In genomic region chr5:101253096-101253495, GRCh38 we compare ENCODE assay signal across 34 cellular contexts.
"Had no signal": no experiment of that assay in that cellular context is flagged by ENCODE, and none has a peak within 500 bp of the region (broad histone marks: within the 10 kb centered on the region; RNA-seq: fewer than 3 reads in every experiment).

No MANE protein-coding gene starts in this region.

- H3K4me3 ChIP-seq: MG63 had no signal

- DNase-seq: Karpas-422, Kasumi-1, MG63, MM.1S, MV-4-11, NCI-H1048, NCI-H1092, NCI-H1092 treated with DMSO at 0.1 percent for 48 hours, NCI-H1105, NCI-H1105 treated with DMSO at 0.1 percent for 48 hours, NCI-H1417, NCI-H1417 treated with DMSO at 0.1 percent for 48 hours, NCI-H1436, NCI-H1436 treated with DMSO at 0.1 percent for 48 hours, NCI-H146, NCI-H1694, NCI-H1694 treated with DMSO at 0.1 percent for 48 hours, NCI-H187, NCI-H187 treated with DMSO at 0.1 percent for 48 hours, NCI-H1930, NCI-H2029, NCI-H2029 treated with DMSO at 0.1 percent for 48 hours, NCI-H2081, NCI-H2081 treated with DMSO at 0.1 percent for 48 hours, NCI-H2107, NCI-H2171, NCI-H2171 treated with DMSO at 0.1 percent for 48 hours, NCI-H2227 treated with DMSO at 0.1 percent for 48 hours, NCI-H226, NCI-H345, NCI-H446, NCI-H446 treated with DMSO at 0.1 percent for 48 hours, NCI-H510A had no signal

- H3K9ac ChIP-seq: KMS-11 had no signal

- H3K9me3 ChIP-seq: MG63 had no signal

- H3K36me3 ChIP-seq: MG63 had no signal

- H3K27me3 ChIP-seq: MG63 had no signal

- H3K4me2 ChIP-seq: KMS-11 had no signal

- H3K27ac ChIP-seq: KMS-11 had no signal
